In genomic region chr15:43279496-43279895, GRCh38 we compare ENCODE assay signal across 35 cellular contexts. TPM values are rescaled to one million over a fixed set of nuclear protein-coding genes. Genes with fewer than 3 reads are reported as not detected.
"Had no signal": no experiment of that assay in that cellular context is flagged by ENCODE, and none has a peak within 500 bp of the region (broad histone marks: within the 10 kb centered on the region; RNA-seq: fewer than 3 reads in every experiment).

No MANE protein-coding gene starts in this region.

- H3K36me3 ChIP-seq: colonic mucosa, esophagus squamous epithelium, gastroesophageal sphincter, WERI-Rb-1 had no signal

- DNase-seq: activated B cell treated with CpG ODN at 0.5 μM for 24 hours; activated CD4-positive, alpha-beta T cell treated with anti-CD3 and anti-CD28 coated beads for 48 hours; activated CD4-positive, alpha-beta T cell treated with anti-CD3 and anti-CD28 coated beads, Interleukin-2, amount 50 U/mL, for 1 hour; activated CD4-positive, alpha-beta T cell treated with anti-CD3 and anti-CD28 coated beads, Interleukin-2, amount 50 U/mL, for 48 hours; activated CD8-positive, alpha-beta memory T cell treated with anti-CD3 and anti-CD28 coated beads for 24 hours; activated CD8-positive, alpha-beta T cell treated with anti-CD3 and anti-CD28 coated beads for 36 hours; activated gamma-delta T cell; activated naive CD4-positive, alpha-beta T cell treated with anti-CD3 and anti-CD28 coated beads, Interleukin-2, amount 50 U/mL, for 16 hours; activated naive CD4-positive, alpha-beta T cell treated with Interleukin-2 at 50 U/mL for 16 hours; activated T-cell treated with anti-CD3 and anti-CD28 coated beads, Interleukin-2, amount 50 U/mL, for 72 hours; amniotic stem cell; anterior cingulate cortex; body of pancreas; caudate nucleus; colonic mucosa; effector CD8-positive, alpha-beta T cell; esophagus squamous epithelium; foreskin melanocyte; SW 1271; T-helper 1 cell; T-helper 17 cell; T1000; WERI-Rb-1 had no signal

- FAIRE-seq: endometrium, endothelial cell of umbilical vein had no signal

- H3K4me3 Mint-ChIP-seq: activated B cell treated with CpG ODN at 0.5 μM for 24 hours; activated CD8-positive, alpha-beta T cell treated with anti-CD3 and anti-CD28 coated beads for 36 hours; activated naive CD8-positive, alpha-beta T cell; activated T-cell treated with anti-CD3 and anti-CD28 coated beads, Interleukin-2, amount 50 U/mL, for 72 hours; T-helper 17 cell; T-helper 2 cell treated with Interferon-gamma antibody and Interleukin-4, amounts not matched to agents 5 μg/mL and 100 μg/mL, for 36 hours had no signal

- H3K9me3 ChIP-seq: body of pancreas, colonic mucosa, esophagus squamous epithelium, gastroesophageal sphincter had no signal

- H3K27me3 ChIP-seq: body of pancreas, colonic mucosa had no signal

- H3K27ac ChIP-seq: body of pancreas, colonic mucosa, epithelial cell of prostate, esophagus squamous epithelium, gastroesophageal sphincter, WERI-Rb-1 had no signal

- H3K36me3 Mint-ChIP-seq: activated naive CD8-positive, alpha-beta T cell had no signal

- H3K27me3 Mint-ChIP-seq: activated B cell treated with CpG ODN at 0.5 μM for 24 hours had no signal

- H3K4me1 ChIP-seq: body of pancreas, colonic mucosa, gastroesophageal sphincter had no signal

- H3K4me3 ChIP-seq: body of pancreas, colonic mucosa, esophagus squamous epithelium, gastroesophageal sphincter had no signal

- H3K27ac Mint-ChIP-seq: activated B cell treated with CpG ODN at 0.5 μM for 24 hours; activated CD8-positive, alpha-beta T cell treated with anti-CD3 and anti-CD28 coated beads for 36 hours; activated naive CD8-positive, alpha-beta T cell; activated T-cell treated with anti-CD3 and anti-CD28 coated beads, Interleukin-2, amount 50 U/mL, for 72 hours; T-helper 17 cell; T-helper 2 cell treated with Interferon-gamma antibody and Interleukin-4, amounts not matched to agents 5 μg/mL and 100 μg/mL, for 36 hours had no signal

- ATAC-seq: activated CD4-positive, CD25-positive, alpha-beta regulatory T cell treated with anti-CD3 and anti-CD28 coated beads, Interleukin-2, amount 50 U/mL, for 24 hours; activated CD8-positive, alpha-beta T cell treated with anti-CD3 and anti-CD28 coated beads for 36 hours; activated T-cell treated with anti-CD3 and anti-CD28 coated beads, Interleukin-2, amount 50 U/mL, for 72 hours; body of pancreas; gastroesophageal sphincter; T-helper 17 cell had no signal

- H3K9me3 Mint-ChIP-seq: activated B cell treated with CpG ODN at 0.5 μM for 24 hours; activated CD8-positive, alpha-beta T cell treated with anti-CD3 and anti-CD28 coated beads for 36 hours; activated T-cell treated with anti-CD3 and anti-CD28 coated beads, Interleukin-2, amount 50 U/mL, for 72 hours; T-helper 2 cell treated with Interferon-gamma antibody and Interleukin-4, amounts not matched to agents 5 μg/mL and 100 μg/mL, for 36 hours had no signal

RNA-seq across cellular contexts. Expression of gene TGM5, which starts 12.8 kb away (rescaled TPM):
- total RNA-seq: activated T-cell treated with anti-CD3 and anti-CD28 coated beads, Interleukin-2, amount 50 U/mL, for 72 hours; body of pancreas; colonic mucosa; dermis microvascular lymphatic vessel endothelial cell; endothelial cell of umbilical vein; fibroblast of villous mesenchyme; glomerular endothelial cell; T-helper 17 cell had no signal
- polyA plus RNA-seq: endothelial cell of umbilical vein had no signal

RNA-seq across cellular contexts. Expression of gene TGM7, which starts 22.6 kb away (rescaled TPM):
- total RNA-seq: activated B cell treated with CpG ODN at 0.5 μM for 24 hours; activated CD8-positive, alpha-beta T cell treated with anti-CD3 and anti-CD28 coated beads for 36 hours; activated T-cell treated with anti-CD3 and anti-CD28 coated beads, Interleukin-2, amount 50 U/mL, for 72 hours; body of pancreas; colonic mucosa; dermis microvascular lymphatic vessel endothelial cell; endothelial cell of umbilical vein; fibroblast of lung; fibroblast of villous mesenchyme; gastroesophageal sphincter; glomerular endothelial cell; T-helper 17 cell had no signal
- polyA plus RNA-seq: endothelial cell of umbilical vein, fibroblast of lung had no signal

RNA-seq across cellular contexts. Expression of gene EPB42, which starts 58.7 kb away (rescaled TPM):
- total RNA-seq: activated B cell treated with CpG ODN at 0.5 μM for 24 hours; activated CD8-positive, alpha-beta T cell treated with anti-CD3 and anti-CD28 coated beads for 36 hours; activated T-cell treated with anti-CD3 and anti-CD28 coated beads, Interleukin-2, amount 50 U/mL, for 72 hours; body of pancreas; colonic mucosa; dermis microvascular lymphatic vessel endothelial cell; endothelial cell of umbilical vein; esophagus squamous epithelium; fibroblast of lung; fibroblast of villous mesenchyme; glomerular endothelial cell; T-helper 17 cell had no signal
- polyA plus RNA-seq: endothelial cell of umbilical vein, esophagus, fibroblast of lung had no signal
